Comparison of ENCODE assay signal across 27 cellular contexts in the genomic region with DNA sequence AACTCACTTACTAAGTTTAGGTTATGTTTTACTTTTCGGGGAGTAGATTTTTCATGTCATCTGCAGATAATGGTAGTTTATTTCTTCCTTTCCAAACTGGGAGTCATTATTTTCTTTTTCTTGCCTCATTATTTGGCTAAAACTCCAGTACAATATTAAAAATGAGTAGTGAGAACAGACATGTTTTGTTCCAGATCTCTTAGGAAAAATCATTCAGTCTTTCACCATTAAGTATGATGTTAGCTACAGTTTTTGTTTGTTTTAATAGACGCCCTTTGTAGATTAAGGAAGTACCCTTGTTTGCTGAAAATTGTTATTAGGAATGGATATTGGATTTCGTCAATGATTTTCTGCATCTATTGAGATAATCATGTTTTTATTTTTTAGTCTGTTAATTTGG.
"Had no signal": no experiment of that assay in that cellular context is flagged by ENCODE, and none has a peak within 500 bp of the region (broad histone marks: within the 10 kb centered on the region; RNA-seq: fewer than 3 reads in every experiment).

No MANE protein-coding gene starts in this region.

- FAIRE-seq: urothelium cell line had no signal

- DNase-seq: stimulated activated CD4-positive, alpha-beta T cell treated with anti-CD3 and anti-CD28 coated beads, Interleukin-2, amount 100 ng/mL, for 48 hours; stimulated activated CD4-positive, alpha-beta T cell treated with anti-CD3 and anti-CD28 coated beads, Interleukin-4, amount 100 ng/mL, for 1 hour; stimulated activated CD4-positive, alpha-beta T cell treated with anti-CD3 and anti-CD28 coated beads, Interleukin-4, amount 100 ng/mL, for 24 hours; stimulated activated CD4-positive, alpha-beta T cell treated with anti-CD3 and anti-CD28 coated beads, Interleukin-4, amount 100 ng/mL, for 4 hours; stimulated activated CD8-positive, alpha-beta memory T cell treated with anti-CD3 and anti-CD28 coated beads, Interleukin-4, amount 100 ng/mL, for 48 hours; stimulated activated naive B cell treated with anti-CD40 and anti-IgM and Interleukin-4, amounts not matched to agents 10 μg/mL and 1 μg/mL and 100 μg/mL, for 72 hours; stimulated activated naive CD4-positive, alpha-beta T cell; stimulated activated naive CD4-positive, alpha-beta T cell treated with Interleukin-2 at 50 U/mL for 16 hours; stimulated activated naive CD8-positive, alpha-beta T cell treated with anti-CD3 and anti-CD28 coated beads, Interleukin-15, amount 100 ng/mL, for 72 hours; stimulated activated naive CD8-positive, alpha-beta T cell treated with anti-CD3 and anti-CD28 coated beads, Interleukin-15, Interleukin-2, amounts not matched to agents 100 U/mL and 50 U/mL, for 24 hours; stomach; substantia nigra; testis; thyroid gland; tibial artery; transverse colon; trophoblast cell; upper lobe of left lung; upper lobe of right lung; uterus had no signal

- H3K27ac ChIP-seq: stomach, suprapubic skin, testis, thoracic aorta, thyroid gland, tibial artery, tibial nerve, transverse colon, upper lobe of left lung, upper lobe of right lung, uterus, vagina had no signal

- ATAC-seq: stimulated activated effector memory CD8-positive, alpha-beta T cell treated with anti-CD3 and anti-CD28 coated beads, Interleukin-12 subunit alpha, Interleukin-12 subunit beta, amount 100 ng/mL, for 72 hours; stimulated activated memory B cell treated with anti-CD40 and anti-IgM and Interleukin-4, amounts not matched to agents 10 μg/mL and 1 μg/mL and 100 μg/mL, for 72 hours; stimulated activated naive B cell treated with anti-CD40 and anti-IgM and Interleukin-4, amounts not matched to agents 10 μg/mL and 1 μg/mL and 100 μg/mL, for 72 hours; stimulated activated naive CD8-positive, alpha-beta T cell treated with anti-CD3 and anti-CD28 coated beads, Interleukin-15, amount 100 ng/mL, for 72 hours; stimulated activated naive CD8-positive, alpha-beta T cell treated with anti-CD3 and anti-CD28 coated beads, Interleukin-15, Interleukin-2, amounts not matched to agents 100 U/mL and 50 U/mL, for 24 hours; upper lobe of right lung had no signal

- H3K36me3 ChIP-seq: stomach, suprapubic skin, thoracic aorta, thyroid gland, tibial artery, tibial nerve, transverse colon, upper lobe of left lung, upper lobe of right lung, uterus, vagina had no signal

- H3K27me3 ChIP-seq: stomach, suprapubic skin, testis, thyroid gland, tibial artery, tibial nerve, transverse colon, upper lobe of left lung, upper lobe of right lung, uterus, vagina had no signal

- H3K9me3 ChIP-seq: stomach, suprapubic skin, testis, thoracic aorta, thyroid gland, tibial artery, transverse colon, upper lobe of right lung, uterus, vagina had no signal

- H3K4me3 ChIP-seq: stomach, suprapubic skin, testis, thoracic aorta, thyroid gland, tibial artery, tibial nerve, transverse colon, upper lobe of left lung, upper lobe of right lung, uterus, vagina had no signal

- H3K4me1 ChIP-seq: stomach, suprapubic skin, testis, thyroid gland, tibial artery, tibial nerve, transverse colon, upper lobe of left lung, upper lobe of right lung, uterus, vagina had no signal
